Comparison of ENCODE assay signal across 26 cellular contexts in the genomic region with DNA sequence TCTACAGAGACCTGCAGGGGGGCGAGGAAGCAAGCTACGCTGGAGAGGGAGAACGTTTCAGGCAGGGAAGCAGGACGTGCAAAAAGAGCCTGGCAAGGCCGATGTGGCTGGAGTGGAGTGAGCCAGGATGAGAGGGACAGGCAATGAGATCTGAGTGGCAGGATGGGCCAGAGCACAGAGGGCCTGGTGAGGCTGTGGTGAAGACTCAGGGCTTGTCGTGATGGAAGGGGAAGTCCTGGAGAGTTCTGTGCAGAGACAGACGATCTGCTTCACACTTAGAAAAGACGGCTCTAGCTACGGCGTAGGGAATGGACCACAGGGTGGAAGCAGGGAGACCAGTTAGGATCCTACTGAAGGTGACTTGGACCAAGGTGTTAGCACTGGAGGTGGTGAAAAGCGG.
DNase-seq lines count a peak whose midpoint lies in the region; ATAC-seq and TF ChIP-seq lines count a peak whose summit lies in the region.
"Had no signal": no experiment of that assay in that cellular context is flagged by ENCODE, and none has a peak within 500 bp of the region (broad histone marks: within the 10 kb centered on the region; RNA-seq: fewer than 3 reads in every experiment).

No MANE protein-coding gene starts in this region.

- no peak overlapping the region for H3K4me3 Mint-ChIP-seq in GM23338
- no peak overlapping the region for H3K4me3 Mint-ChIP-seq in brain
- H3K4me3 Mint-ChIP-seq in neural crest cell = no peak overlapping the region
- H3K4me3 Mint-ChIP-seq: activated CD8-positive, alpha-beta T cell treated with anti-CD3 and anti-CD28 coated beads, Interleukin-2, amount 10 ng/mL, durations not matched to agents 7 days and 5 days; stimulated activated naive B cell treated with anti-CD40 and anti-IgM and Interleukin-4, amounts not matched to agents 10 μg/mL and 1 μg/mL and 100 μg/mL, for 72 hours had no signal

- H3K27me3 Mint-ChIP-seq in GM23338 (ENCODE audit: insufficient read depth, low read depth, poor library complexity) = peaks cover 7% of the 10 kb centered on the region
- H3K27me3 Mint-ChIP-seq in brain = no peaks in the 10 kb centered on the region
- H3K27me3 Mint-ChIP-seq in neural crest cell (ENCODE audit: low read depth) = no peaks in the 10 kb centered on the region
- H3K27me3 Mint-ChIP-seq: stimulated activated naive B cell treated with anti-CD40 and anti-IgM and Interleukin-4, amounts not matched to agents 10 μg/mL and 1 μg/mL and 100 μg/mL, for 72 hours had no signal

- no peaks in the 10 kb centered on the region for H3K79me2 ChIP-seq in GM23338 (replicated peaks; ENCODE audit: insufficient read depth)

- H3F3A ChIP-seq in GM23338 (replicated peaks; ENCODE audit: low read depth) = 0 out of 2 replicates have a peak, but pooled peaks cover 6% of the 10 kb centered on the region

- H3K36me3 Mint-ChIP-seq in GM23338 (ENCODE audit: low read depth) (no peaks in the 10 kb centered on the region), brain (peaks cover 16% of the 10 kb centered on the region), neural crest cell (ENCODE audit: low read depth) (no peaks in the 10 kb centered on the region)
- H3K36me3 Mint-ChIP-seq: stimulated activated naive B cell treated with anti-CD40 and anti-IgM and Interleukin-4, amounts not matched to agents 10 μg/mL and 1 μg/mL and 100 μg/mL, for 72 hours had no signal

- H3K9me3 Mint-ChIP-seq in GM23338 (no peaks in the 10 kb centered on the region), brain (no peaks in the 10 kb centered on the region), neural crest cell (no peaks in the 10 kb centered on the region)

- H3K36me3 ChIP-seq in GM23338 (ENCODE audit: insufficient read depth) = no peaks in the 10 kb centered on the region

- DNase-seq in GM23338 (ENCODE audit: low spot score) = no peak
- DNase-seq in NOMO-1 treated with DMSO at 0.1 percent for 48 hours (lab: John Stamatoyannopoulos, UW; ENCODE audit: unreplicated experiment) = peak; percentile 16
- DNase-seq in neural crest cell (ENCODE audit: low read depth, low spot score) = no peak
- no peak for DNase-seq in stimulated activated CD4-positive, alpha-beta T cell treated with anti-CD3 and anti-CD28 coated beads, Interleukin-4, amount 100 ng/mL, for 24 hours
- DNase-seq: activated CD8-positive, alpha-beta T cell treated with anti-CD3 and anti-CD28 coated beads, Interleukin-2, amount 10 ng/mL, durations not matched to agents 7 days and 5 days; activated gamma-delta T cell treated with Interleukin-2 at 50 U/mL for 16 hours; activated T-cell treated with anti-CD3 and anti-CD28 coated beads for 4 hours; body of pancreas; DMS 273 treated with DMSO at 0.1 percent for 48 hours; KBM-7; kidney glomerular epithelial cell; mammary epithelial cell; MM.1S; NCI-H187 treated with DMSO at 0.1 percent for 48 hours; NCI-H748 treated with DMSO at 0.1 percent for 48 hours; PC-3; right cardiac atrium; SHP77; spleen; stimulated activated CD4-positive, alpha-beta T cell treated with anti-CD3 and anti-CD28 coated beads, Interleukin-2, amount 100 ng/mL, for 48 hours; stimulated activated naive B cell treated with anti-CD40 and anti-IgM and Interleukin-4, amounts not matched to agents 10 μg/mL and 1 μg/mL and 100 μg/mL, for 72 hours had no signal

- no peak overlapping the region for H3K4me3 ChIP-seq in GM23338
- H3K4me3 ChIP-seq: body of pancreas, spleen had no signal

- no peaks in the 10 kb centered on the region for H3K27me3 ChIP-seq in GM23338 (ENCODE audit: insufficient read depth)
- H3K27me3 ChIP-seq: body of pancreas, spleen had no signal

- H3K9me2 ChIP-seq in GM23338 (ENCODE audit: insufficient read depth) = no peaks in the 10 kb centered on the region

- peaks cover 24% of the 10 kb centered on the region; the same call in 1 of the 2 replicates for H3K4me1 ChIP-seq in GM23338 (ENCODE audit: insufficient read depth)

- TF ChIP-seq CTCF in GM23338 (conservative IDR thresholded peaks at IDR 0.05; ENCODE audit: low read depth in 2 of 2) = no peak
- no peak for TF ChIP-seq CTCF in brain (conservative IDR thresholded peaks at IDR 0.05)
- TF ChIP-seq CTCF in neural crest cell (conservative IDR thresholded peaks at IDR 0.05) = no peak

- H3K27ac Mint-ChIP-seq in GM23338 = no peak overlapping the region
- H3K27ac Mint-ChIP-seq in brain = peak overlapping the region in 3 of 5 experiments; percentile 1 to 43 (median 1)
- peak overlapping the region; percentile 5 for H3K27ac Mint-ChIP-seq in neural crest cell (ENCODE audit: unreplicated experiment)
- H3K27ac Mint-ChIP-seq: activated CD8-positive, alpha-beta T cell treated with anti-CD3 and anti-CD28 coated beads, Interleukin-2, amount 10 ng/mL, durations not matched to agents 7 days and 5 days; stimulated activated naive B cell treated with anti-CD40 and anti-IgM and Interleukin-4, amounts not matched to agents 10 μg/mL and 1 μg/mL and 100 μg/mL, for 72 hours had no signal

- H3K4me1 Mint-ChIP-seq in GM23338 (peaks cover 45% of the 10 kb centered on the region), brain (peaks cover 48% of the 10 kb centered on the region), neural crest cell (peaks cover 67% of the 10 kb centered on the region)

- peak overlapping the region; percentile 42 for H3K4me2 ChIP-seq in GM23338

- ATAC-seq in GM23338 = no peak
- no peak for ATAC-seq in HG03565 (IDR thresholded peaks at IDR 0.05; ENCODE audit: unreplicated experiment)
- no peak for ATAC-seq in GM21576 (IDR thresholded peaks at IDR 0.05; ENCODE audit: unreplicated experiment)
- ATAC-seq: activated CD4-positive, CD25-positive, alpha-beta regulatory T cell treated with anti-CD3 and anti-CD28 coated beads, Interleukin-2, amount 50 U/mL, for 24 hours; activated CD8-positive, alpha-beta T cell treated with anti-CD3 and anti-CD28 coated beads, Interleukin-2, amount 10 ng/mL, durations not matched to agents 7 days and 5 days; body of pancreas; PC-3; right cardiac atrium had no signal

- no peak overlapping the region for H3K27ac ChIP-seq in GM23338 (ENCODE audit: low read depth)
- H3K27ac ChIP-seq: body of pancreas, C4-2B had no signal

- no peaks in the 10 kb centered on the region for H4K20me1 ChIP-seq in GM23338 (replicated peaks; ENCODE audit: insufficient read depth)

- H2AFZ ChIP-seq in GM23338 = peak overlapping the region; percentile 66

TF ChIP-seq in GM23338, 12 proteins besides CTCF, POLR2A, EP300 and RAD21 (continues in another document):
- TF ChIP-seq POLR2AphosphoS5 (IDR thresholded peaks at IDR 0.05; ENCODE audit: low read depth) = no peak
- no peak for TF ChIP-seq NANOG (IDR thresholded peaks at IDR 0.05; ENCODE audit: borderline replicate concordance)
- no peak for TF ChIP-seq CREB1 (CRISPR knock-in tag; IDR thresholded peaks at IDR 0.05; ENCODE audit: low read depth)
- TF ChIP-seq, protein P1, sequence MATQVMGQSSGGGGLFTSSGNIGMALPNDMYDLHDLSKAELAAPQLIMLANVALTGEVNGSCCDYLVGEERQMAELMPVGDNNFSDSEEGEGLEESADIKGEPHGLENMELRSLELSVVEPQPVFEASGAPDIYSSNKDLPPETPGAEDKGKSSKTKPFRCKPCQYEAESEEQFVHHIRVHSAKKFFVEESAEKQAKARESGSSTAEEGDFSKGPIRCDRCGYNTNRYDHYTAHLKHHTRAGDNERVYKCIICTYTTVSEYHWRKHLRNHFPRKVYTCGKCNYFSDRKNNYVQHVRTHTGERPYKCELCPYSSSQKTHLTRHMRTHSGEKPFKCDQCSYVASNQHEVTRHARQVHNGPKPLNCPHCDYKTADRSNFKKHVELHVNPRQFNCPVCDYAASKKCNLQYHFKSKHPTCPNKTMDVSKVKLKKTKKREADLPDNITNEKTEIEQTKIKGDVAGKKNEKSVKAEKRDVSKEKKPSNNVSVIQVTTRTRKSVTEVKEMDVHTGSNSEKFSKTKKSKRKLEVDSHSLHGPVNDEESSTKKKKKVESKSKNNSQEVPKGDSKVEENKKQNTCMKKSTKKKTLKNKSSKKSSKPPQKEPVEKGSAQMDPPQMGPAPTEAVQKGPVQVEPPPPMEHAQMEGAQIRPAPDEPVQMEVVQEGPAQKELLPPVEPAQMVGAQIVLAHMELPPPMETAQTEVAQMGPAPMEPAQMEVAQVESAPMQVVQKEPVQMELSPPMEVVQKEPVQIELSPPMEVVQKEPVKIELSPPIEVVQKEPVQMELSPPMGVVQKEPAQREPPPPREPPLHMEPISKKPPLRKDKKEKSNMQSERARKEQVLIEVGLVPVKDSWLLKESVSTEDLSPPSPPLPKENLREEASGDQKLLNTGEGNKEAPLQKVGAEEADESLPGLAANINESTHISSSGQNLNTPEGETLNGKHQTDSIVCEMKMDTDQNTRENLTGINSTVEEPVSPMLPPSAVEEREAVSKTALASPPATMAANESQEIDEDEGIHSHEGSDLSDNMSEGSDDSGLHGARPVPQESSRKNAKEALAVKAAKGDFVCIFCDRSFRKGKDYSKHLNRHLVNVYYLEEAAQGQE (IDR thresholded peaks at IDR 0.05; ENCODE audit: unreplicated experiment) = no peak
